Comparison of ENCODE assay signal across 1 cellular context in the genomic region with DNA sequence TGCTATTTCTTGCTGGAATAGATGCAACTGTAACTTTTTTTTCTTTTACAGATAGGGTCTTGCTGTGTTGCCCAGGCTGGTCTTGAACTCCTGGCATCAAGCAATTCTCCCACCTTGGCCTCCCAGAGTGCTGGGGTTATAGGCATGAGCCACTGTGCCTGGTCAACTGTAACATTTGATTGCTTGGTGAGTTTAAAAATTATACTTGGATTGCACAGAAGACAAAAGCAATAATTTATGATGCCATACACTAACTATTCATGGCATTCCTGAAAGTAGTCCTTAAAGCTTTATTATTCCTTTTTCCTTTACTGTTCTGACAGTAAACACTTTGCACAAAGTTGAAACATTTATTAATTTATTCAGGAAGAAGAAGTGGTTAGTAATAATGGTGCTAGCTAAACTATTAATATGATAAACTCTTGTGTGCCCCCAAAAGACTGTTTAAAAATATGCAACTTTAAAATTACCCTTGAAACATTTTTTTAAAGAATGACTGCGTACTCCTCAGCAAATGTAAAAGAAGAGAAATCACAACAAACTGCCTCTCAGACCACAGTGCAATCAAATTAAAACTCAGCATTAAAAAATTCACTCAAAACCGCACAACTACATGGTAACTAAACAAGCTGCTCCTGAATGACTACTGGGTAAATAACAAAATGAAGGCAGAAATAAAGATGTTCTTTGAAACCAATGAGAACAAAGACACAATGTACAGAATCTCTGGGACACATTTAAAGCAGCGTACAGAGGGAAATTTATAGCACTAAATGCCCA.
TF ChIP-seq lines count a peak whose summit lies in the region.

No MANE protein-coding gene starts in this region.

TF ChIP-seq in Ishikawa, 13 proteins besides CTCF, POLR2A, EP300 and RAD21 (continued from another document):
- TF ChIP-seq, protein P1, sequence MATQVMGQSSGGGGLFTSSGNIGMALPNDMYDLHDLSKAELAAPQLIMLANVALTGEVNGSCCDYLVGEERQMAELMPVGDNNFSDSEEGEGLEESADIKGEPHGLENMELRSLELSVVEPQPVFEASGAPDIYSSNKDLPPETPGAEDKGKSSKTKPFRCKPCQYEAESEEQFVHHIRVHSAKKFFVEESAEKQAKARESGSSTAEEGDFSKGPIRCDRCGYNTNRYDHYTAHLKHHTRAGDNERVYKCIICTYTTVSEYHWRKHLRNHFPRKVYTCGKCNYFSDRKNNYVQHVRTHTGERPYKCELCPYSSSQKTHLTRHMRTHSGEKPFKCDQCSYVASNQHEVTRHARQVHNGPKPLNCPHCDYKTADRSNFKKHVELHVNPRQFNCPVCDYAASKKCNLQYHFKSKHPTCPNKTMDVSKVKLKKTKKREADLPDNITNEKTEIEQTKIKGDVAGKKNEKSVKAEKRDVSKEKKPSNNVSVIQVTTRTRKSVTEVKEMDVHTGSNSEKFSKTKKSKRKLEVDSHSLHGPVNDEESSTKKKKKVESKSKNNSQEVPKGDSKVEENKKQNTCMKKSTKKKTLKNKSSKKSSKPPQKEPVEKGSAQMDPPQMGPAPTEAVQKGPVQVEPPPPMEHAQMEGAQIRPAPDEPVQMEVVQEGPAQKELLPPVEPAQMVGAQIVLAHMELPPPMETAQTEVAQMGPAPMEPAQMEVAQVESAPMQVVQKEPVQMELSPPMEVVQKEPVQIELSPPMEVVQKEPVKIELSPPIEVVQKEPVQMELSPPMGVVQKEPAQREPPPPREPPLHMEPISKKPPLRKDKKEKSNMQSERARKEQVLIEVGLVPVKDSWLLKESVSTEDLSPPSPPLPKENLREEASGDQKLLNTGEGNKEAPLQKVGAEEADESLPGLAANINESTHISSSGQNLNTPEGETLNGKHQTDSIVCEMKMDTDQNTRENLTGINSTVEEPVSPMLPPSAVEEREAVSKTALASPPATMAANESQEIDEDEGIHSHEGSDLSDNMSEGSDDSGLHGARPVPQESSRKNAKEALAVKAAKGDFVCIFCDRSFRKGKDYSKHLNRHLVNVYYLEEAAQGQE (IDR thresholded peaks at IDR 0.05; ENCODE audit: low read depth), result no peak
- TF ChIP-seq, protein P2, sequence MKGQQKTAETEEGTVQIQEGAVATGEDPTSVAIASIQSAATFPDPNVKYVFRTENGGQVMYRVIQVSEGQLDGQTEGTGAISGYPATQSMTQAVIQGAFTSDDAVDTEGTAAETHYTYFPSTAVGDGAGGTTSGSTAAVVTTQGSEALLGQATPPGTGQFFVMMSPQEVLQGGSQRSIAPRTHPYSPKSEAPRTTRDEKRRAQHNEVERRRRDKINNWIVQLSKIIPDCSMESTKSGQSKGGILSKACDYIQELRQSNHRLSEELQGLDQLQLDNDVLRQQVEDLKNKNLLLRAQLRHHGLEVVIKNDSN (IDR thresholded peaks at IDR 0.05), result no peak
